Comparison of ENCODE assay signal across 30 cellular contexts in genomic region chr16:17526956-17527355, GRCh38. TPM values are rescaled to one million over a fixed set of nuclear protein-coding genes. Genes with fewer than 3 reads are reported as not detected.
DNase-seq lines count a peak whose midpoint lies in the region; ATAC-seq, FAIRE-seq and TF ChIP-seq lines count a peak whose summit lies in the region.
"Had no signal": no experiment of that assay in that cellular context is flagged by ENCODE, and none has a peak within 500 bp of the region (broad histone marks: within the 10 kb centered on the region; RNA-seq: fewer than 3 reads in every experiment).

No MANE protein-coding gene starts in this region.

- TF ChIP-seq EP300 in GM12878 (IDR thresholded peaks at IDR 0.05; ENCODE audit: borderline replicate concordance in 1 of 2, control insufficient read depth in 1 of 2, low read depth in 2 of 2, low read length in 2 of 2): no peak; a peak in 1 of 4 replicates

- H3K4me2 ChIP-seq in GM12878 (ENCODE audit: control insufficient read depth, insufficient read depth): no peak overlapping the region
- H3K4me2 ChIP-seq: A549, neural progenitor cell had no signal

- H3K27ac ChIP-seq in GM12878 (ENCODE audit: control insufficient read depth, insufficient read depth): no peak overlapping the region
- H3K27ac ChIP-seq in heart right ventricle: no peak overlapping the region
- H3K27ac ChIP-seq: A549, esophagus muscularis mucosa, neural progenitor cell, parathyroid adenoma, tibial nerve had no signal

- H3K4me1 ChIP-seq in GM12878 (ENCODE audit: control insufficient read depth, insufficient read depth, low read length) (peaks cover 20% of the 10 kb centered on the region), heart right ventricle (no peaks in the 10 kb centered on the region)
- H3K4me1 ChIP-seq: A549, esophagus muscularis mucosa, neural progenitor cell, parathyroid adenoma, tibial nerve had no signal

- peak; percentile 5 for DNase-seq in GM06990 (ENCODE audit: extremely low read depth, insufficient read length)
- peak; percentile 39 for DNase-seq in GM20000 (ENCODE audit: low spot score)
- peak; percentile 66 for DNase-seq in MV-4-11 (lab: John Stamatoyannopoulos, UW)
- no peak for DNase-seq in GM12878 (ENCODE audit: low read depth, low spot score)
- no peak for DNase-seq in NCI-H2107 treated with DMSO at 0.1 percent for 48 hours (lab: John Stamatoyannopoulos, UW; ENCODE audit: unreplicated experiment)
- DNase-seq in DMS79 (lab: John Stamatoyannopoulos, UW): no peak
- no peak for DNase-seq in heart right ventricle
- DNase-seq in ecto neural progenitor cell (ENCODE audit: low spot score): no peak
- DNase-seq: activated CD8-positive, alpha-beta memory T cell treated with anti-CD3 and anti-CD28 coated beads, Interleukin-2, amount 10 ng/mL, durations not matched to agents 7 days and 5 days; activated naive CD4-positive, alpha-beta T cell; activated T-cell treated with anti-CD3 and anti-CD28 coated beads, Interleukin-2, amount 50 U/mL, for 72 hours; central memory CD4-positive, alpha-beta T cell; foreskin melanocyte; hypothalamus; immature natural killer cell; left colon; mammary epithelial cell; NCI-H1105; NCI-H2029 treated with DMSO at 0.1 percent for 48 hours; NCI-H345; PC-3; right cardiac atrium; stimulated activated CD4-positive, alpha-beta T cell treated with anti-CD3 and anti-CD28 coated beads, Interleukin-2, amount 100 ng/mL, for 24 hours had no signal

- CTCF ChIA-PET in GM12878 (lab: Yijun Ruan, JAX): interaction anchor here (0.6 to 1.1 kb wide), 2 partner anchors 51 to 53 kb away, joined by 3 read pairs; no protein-coding TSS in a partner anchor

- SMC1A ChIA-PET in GM12878 (lab: Charles Lee; ENCODE audit: uncharacterized antibody, unreplicated experiment): no interaction called here

- RAD21 ChIA-PET in GM12878 (lab: Charles Lee; ENCODE audit: unreplicated experiment): interaction anchor here (1.1 to 1.2 kb wide), 2 partner anchors 50 to 51 kb away, joined by 3 to 4 read pairs; no protein-coding TSS in a partner anchor

- ATAC-seq in GM12878 (peak; percentile 83), heart right ventricle (no peak)
- ATAC-seq: A549; activated CD8-positive, alpha-beta memory T cell treated with anti-CD3 and anti-CD28 coated beads, Interleukin-2, amount 10 ng/mL, durations not matched to agents 7 days and 5 days; activated T-cell treated with anti-CD3 and anti-CD28 coated beads, Interleukin-2, amount 50 U/mL, for 72 hours; left colon; PC-3; right cardiac atrium; WTC11 had no signal

- H4K20me1 ChIP-seq in GM12878 (ENCODE audit: control insufficient read depth, insufficient read depth): no peaks in the 10 kb centered on the region

- H3K36me3 ChIP-seq in GM06990 (ENCODE audit: control insufficient read depth, insufficient read depth, low read length): no peaks in the 10 kb centered on the region
- no peaks in the 10 kb centered on the region for H3K36me3 ChIP-seq in GM12878 (ENCODE audit: control insufficient read depth in 2 of 2, insufficient read depth in 2 of 2, low read length in 1 of 2)
- no peaks in the 10 kb centered on the region for H3K36me3 ChIP-seq in heart right ventricle
- H3K36me3 ChIP-seq: esophagus muscularis mucosa, neural progenitor cell, tibial nerve had no signal

- no peaks in the 10 kb centered on the region for H3K79me2 ChIP-seq in GM12878 (ENCODE audit: control insufficient read depth, insufficient read depth, low read length)
- H3K79me2 ChIP-seq: parathyroid adenoma had no signal

- H2AFZ ChIP-seq in GM12878 (ENCODE audit: control insufficient read depth, low read depth, low read length): no peak overlapping the region
- H2AFZ ChIP-seq: neural progenitor cell, parathyroid adenoma had no signal

- H3K9me3 ChIP-seq in GM12878 (replicated peaks; ENCODE audit: control insufficient read depth, insufficient read depth, low read length) (no peaks in the 10 kb centered on the region; the same call in 2 of the 3 replicates), heart right ventricle (peaks cover 0 to 7% (median 0%) of the 10 kb centered on the region in 11 donors)

- intact Hi-C loops in GM12878 (cut with micrococcal nuclease; ENCODE audit: unreplicated experiment): loop anchor here (5.0 kb wide), 1 partner anchor 50 kb away; no protein-coding TSS in a partner anchor
- intact Hi-C loops in heart right ventricle (cut with DNase I): no loop called here

- 0% methylated on average over 1 of the region's 1 CpG for WGBS in GM12878 (ENCODE audit: insufficient coverage, insufficient replicate concordance, low lambda C conversion rate, missing lambda C conversion rate)
- 60 to 76% methylated on average over 1 of the region's 1 CpG for WGBS in heart right ventricle, 2 donors

- H3K4me3 ChIP-seq in GM06990 (replicated peaks; ENCODE audit: low read depth, low read length) (no peak overlapping the region), GM12878 (no peak overlapping the region), heart right ventricle (no peak overlapping the region)
- H3K4me3 ChIP-seq: A549, esophagus muscularis mucosa, neural progenitor cell, tibial nerve had no signal

- no peak for FAIRE-seq in GM12878 (lab: Jason Lieb, UNC)
- FAIRE-seq: A549, G401.6 had no signal

- TF ChIP-seq RAD21 in GM12878 (IDR thresholded peaks at IDR 0.05; ENCODE audit: insufficient read depth, low read depth, low read length): no peak

- TF ChIP-seq POLR2A in GM12878 (IDR thresholded peaks at IDR 0.05; ENCODE audit: low read depth, low read length): no peak

- POLR2A ChIA-PET in GM12878 (lab: Charles Lee): no interaction called here

- BruUV-seq in GM12878 (replicated peaks; lab: Mats Ljungman, UMichigan): no TSS peak

- H3K27me3 ChIP-seq in GM06990 (replicated peaks; ENCODE audit: control insufficient read depth, insufficient read depth, low read length) (no peaks in the 10 kb centered on the region), GM12878 (replicated peaks in 1 of 2; ENCODE audit: control insufficient read depth in 2 of 2, insufficient read depth in 2 of 2, low read length in 1 of 2) (no peaks in the 10 kb centered on the region), heart right ventricle (peaks cover 0 to 14% (median 8%) of the 10 kb centered on the region in 7 donors)
- H3K27me3 ChIP-seq: esophagus muscularis mucosa, neural progenitor cell, tibial nerve had no signal

- TF ChIP-seq CTCF in GM06990 (IDR thresholded peaks at IDR 0.05; ENCODE audit: insufficient read depth, low read length, poor library complexity, severe bottlenecking) (no peak), GM20000 (IDR thresholded peaks at IDR 0.05; ENCODE audit: extremely low read depth, missing control alignments) (no peak), GM12878 (IDR thresholded peaks at IDR 0.05 in 2 of 3, conservative IDR thresholded peaks at IDR 0.05 in 1 of 3; ENCODE audit: control insufficient read depth in 2 of 3, extremely low read depth in 1 of 3, insufficient read depth in 1 of 3, low read depth in 3 of 3, low read length in 3 of 3) (no peak), heart right ventricle (IDR thresholded peaks at IDR 0.05) (no peak)

- no peak overlapping the region for H3K9ac ChIP-seq in GM12878 (ENCODE audit: control insufficient read depth, insufficient read depth, low read length)
- H3K9ac ChIP-seq: neural progenitor cell, parathyroid adenoma had no signal

- in situ Hi-C loops in GM12878 (cut with MboI): no loop called here

TF ChIP-seq in GM12878, 131 proteins besides CTCF, POLR2A, EP300 and RAD21 (continues in another document):
- TF ChIP-seq RUNX3 (IDR thresholded peaks at IDR 0.05; ENCODE audit: low read length): peak; percentile 56
- TF ChIP-seq MYC (IDR thresholded peaks at IDR 0.05; ENCODE audit: insufficient read depth, insufficient read length, insufficient replicate concordance, low read length, severe bottlenecking): no peak
- no peak for TF ChIP-seq NR2C2 (IDR thresholded peaks at IDR 0.05; ENCODE audit: borderline replicate concordance, control insufficient read depth, insufficient read length, low read depth)
- peak; percentile 64 to 73; a peak in 2 of 4 replicates for TF ChIP-seq IKZF2 (IDR thresholded peaks at IDR 0.05)
- TF ChIP-seq DPF2 (IDR thresholded peaks at IDR 0.05): 0 out of 2 replicates have a peak, but pooled peaks have one; percentile 44
- TF ChIP-seq, protein P1, sequence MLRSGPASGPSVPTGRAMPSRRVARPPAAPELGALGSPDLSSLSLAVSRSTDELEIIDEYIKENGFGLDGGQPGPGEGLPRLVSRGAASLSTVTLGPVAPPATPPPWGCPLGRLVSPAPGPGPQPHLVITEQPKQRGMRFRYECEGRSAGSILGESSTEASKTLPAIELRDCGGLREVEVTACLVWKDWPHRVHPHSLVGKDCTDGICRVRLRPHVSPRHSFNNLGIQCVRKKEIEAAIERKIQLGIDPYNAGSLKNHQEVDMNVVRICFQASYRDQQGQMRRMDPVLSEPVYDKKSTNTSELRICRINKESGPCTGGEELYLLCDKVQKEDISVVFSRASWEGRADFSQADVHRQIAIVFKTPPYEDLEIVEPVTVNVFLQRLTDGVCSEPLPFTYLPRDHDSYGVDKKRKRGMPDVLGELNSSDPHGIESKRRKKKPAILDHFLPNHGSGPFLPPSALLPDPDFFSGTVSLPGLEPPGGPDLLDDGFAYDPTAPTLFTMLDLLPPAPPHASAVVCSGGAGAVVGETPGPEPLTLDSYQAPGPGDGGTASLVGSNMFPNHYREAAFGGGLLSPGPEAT (IDR thresholded peaks at IDR 0.05; ENCODE audit: low read depth): peak; percentile 46; the same call in 1 of the 2 replicates
- no peak for TF ChIP-seq CHD2 (IDR thresholded peaks at IDR 0.05; ENCODE audit: borderline replicate concordance, low read depth, low read length)

RNA-seq across cellular contexts. Expression of gene XYLT1, which starts 56.2 kb away (rescaled TPM):
- 112 and 126 TPM in 2 replicates for total RNA-seq in GM12878 (2013; cell fraction: nucleolus; rRNA removed)
- total RNA-seq in GM12878 (2014; rRNA removed) (5.6 and 7.1 TPM in 2 replicates), GM12878 (2014; rRNA removed; fragmentation: Illumina TruSeq; extraction: Trizol) (7.7 and 7.8 TPM in 2 replicates), GM12878 (2021) (13.2 and 14.8 TPM in 2 replicates), heart right ventricle (1 to 10 TPM in 7 of 10 donors, under 1 TPM in 3; 0.67 to 4.0 (median 1.6) TPM)
- 3.0 TPM for polyA plus RNA-seq in GM12878 (2011; ENCODE audit: low read depth)
- polyA plus RNA-seq in GM12878 (2011; rRNA removed) (5.4 and 6.8 TPM in 2 replicates), GM12878 (2014; fragmentation: Illumina TruSeq; extraction: Trizol) (5.8 and 6.9 TPM in 2 replicates), GM12878 (2014; fragmentation: Nextera tagmentation; extraction: Ambion mirVana) (1 to 10 TPM in 1 of 2 experiments, under 1 TPM in 1; 0.88 to 1.1 TPM), GM12878 (2014; rRNA removed) (4.9 and 5.0 TPM in 2 replicates), GM12878 (2016; fragmentation: Nextera tagmentation; extraction: Ambion mirVana) (1 to 10 TPM; 2.9 to 3.2 TPM), heart right ventricle (1 to 10 TPM in 1 of 2 donors, under 1 TPM in 1; 0.29 to 3.9 TPM)
- polyA plus RNA-seq in GM12878 (2011; cell fraction: cytosol; rRNA removed): 7.2 and 8.6 TPM in 2 replicates
- 12.2 and 13.9 TPM in 2 replicates for polyA plus RNA-seq in GM12878 (2011; cell fraction: nucleus; rRNA removed)
- polyA plus RNA-seq in GM12878 (2012): 2.4 and 4.1 TPM in 2 replicates
- polyA minus RNA-seq in GM12878 (2011; rRNA and poly(A)+ RNA removed): 32.4 and 49.0 TPM in 2 replicates
- 8.1 and 8.3 TPM in 2 replicates for polyA minus RNA-seq in GM12878 (2011; cell fraction: cytosol; rRNA and poly(A)+ RNA removed)
- polyA minus RNA-seq in GM12878 (2011; cell fraction: nucleus; rRNA and poly(A)+ RNA removed): 29.5 and 43.6 TPM in 2 replicates
- total RNA-seq: PC-3 had no signal

Comparison
In these comparisons a context has a peak if more than half of its experiments do, and no peak if none do; other contexts are left out.
1. DNase-seq: peak in GM06990 (single experiment), GM20000 (single experiment) and MV-4-11 (single experiment); none in GM12878 (single experiment), NCI-H2107 treated with DMSO at 0.1 percent for 48 hours (single experiment), DMS79 (single experiment), heart right ventricle (0 of 2) and ecto neural progenitor cell (single experiment).